ENCODE assay signal across 15 cellular contexts in the genomic region with DNA sequence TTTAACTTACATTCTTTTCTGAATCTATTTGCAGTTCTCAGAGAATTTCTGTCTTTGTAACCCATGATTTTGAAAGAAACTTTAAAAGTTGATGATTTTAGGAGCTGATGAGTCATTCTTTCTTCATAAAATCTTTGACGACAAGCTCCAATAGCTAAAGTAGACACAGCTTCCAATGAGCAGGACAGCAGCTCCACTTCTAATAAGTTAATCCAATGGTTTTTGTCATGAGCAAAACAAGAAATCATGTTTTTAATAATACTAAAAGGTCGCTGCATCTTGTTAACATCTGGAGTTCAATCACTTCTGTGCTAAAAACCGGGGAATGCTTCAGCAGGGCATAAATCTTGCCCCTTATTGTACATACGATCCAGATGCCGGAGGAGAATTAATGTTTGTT.
"Had no signal": no experiment of that assay in that cellular context is flagged by ENCODE, and none has a peak within 500 bp of the region (broad histone marks: within the 10 kb centered on the region; RNA-seq: fewer than 3 reads in every experiment).

No MANE protein-coding gene starts in this region.

- H3K36me3 Mint-ChIP-seq: activated naive CD4-positive, alpha-beta T cell treated with anti-CD3 and anti-CD28 coated beads, Interleukin-2, amount 50 U/mL, for 24 hours; brain had no signal

- H3K27ac ChIP-seq: hepatocyte, ovary had no signal

- H2AFZ ChIP-seq: hepatocyte had no signal

- H3K79me2 ChIP-seq: hepatocyte had no signal

- H3K9me3 Mint-ChIP-seq: activated B cell treated with CpG ODN at 0.5 μM for 24 hours; activated CD4-positive, alpha-beta T cell treated with anti-CD3 and anti-CD28 coated beads, Interleukin-2, amount 10 ng/mL, durations not matched to agents 7 days and 5 days; activated naive CD4-positive, alpha-beta T cell treated with anti-CD3 and anti-CD28 coated beads, Interleukin-2, amount 50 U/mL, for 24 hours; activated T-helper 2 cell treated with anti-CD3 and anti-CD28 coated beads, Interferon-gamma antibody, Interleukin-2, Interleukin-4, amounts not matched to agents 10 μg/mL and 5 μg/mL and 100 μg/mL, durations not matched to agents 14 hours and 24 hours and 36 hours had no signal

- H3K36me3 ChIP-seq: ovary had no signal

- H3K4me2 ChIP-seq: hepatocyte had no signal

- H3K27me3 Mint-ChIP-seq: brain had no signal

- H3K27me3 ChIP-seq: hepatocyte, ovary had no signal

- H3K4me3 Mint-ChIP-seq: activated B cell treated with CpG ODN at 0.5 μM for 24 hours; activated CD4-positive, alpha-beta T cell treated with anti-CD3 and anti-CD28 coated beads, Interleukin-2, amount 10 ng/mL, durations not matched to agents 7 days and 5 days; activated naive CD4-positive, alpha-beta T cell treated with anti-CD3 and anti-CD28 coated beads, Interleukin-2, amount 50 U/mL, for 24 hours; brain; nephron progenitor cell; stimulated activated naive CD8-positive, alpha-beta T cell treated with anti-CD3 and anti-CD28 coated beads, Interleukin-15, Interleukin-2, amounts not matched to agents 100 ng/mL and 50 ng/mL, for 24 hours had no signal

- H3K4me3 ChIP-seq: hepatocyte, ovary had no signal

- DNase-seq: activated B cell treated with CpG ODN at 0.5 μM for 24 hours; activated CD4-positive, alpha-beta T cell treated with anti-CD3 and anti-CD28 coated beads, Interleukin-2, amount 10 ng/mL, durations not matched to agents 7 days and 5 days; activated T-cell treated with anti-CD3 and anti-CD28 coated beads for 4 hours; amniotic stem cell; dermis blood vessel endothelial cell; nephron progenitor cell; ovary; stimulated activated CD4-positive, alpha-beta T cell treated with anti-CD3 and anti-CD28 coated beads, Interleukin-15, amount 100 ng/mL, for 24 hours; stimulated activated CD4-positive, alpha-beta T cell treated with anti-CD3 and anti-CD28 coated beads, Interleukin-4, amount 100 ng/mL, for 24 hours; T-helper 1 cell had no signal

- H3K9me3 ChIP-seq: ovary had no signal

- H3K27ac Mint-ChIP-seq: activated B cell treated with CpG ODN at 0.5 μM for 24 hours; activated CD4-positive, alpha-beta T cell treated with anti-CD3 and anti-CD28 coated beads, Interleukin-2, amount 10 ng/mL, durations not matched to agents 7 days and 5 days; activated naive CD4-positive, alpha-beta T cell treated with anti-CD3 and anti-CD28 coated beads, Interleukin-2, amount 50 U/mL, for 24 hours; activated T-helper 2 cell treated with anti-CD3 and anti-CD28 coated beads, Interferon-gamma antibody, Interleukin-2, Interleukin-4, amounts not matched to agents 10 μg/mL and 5 μg/mL and 100 μg/mL, durations not matched to agents 14 hours and 24 hours and 36 hours; brain; nephron progenitor cell; stimulated activated naive CD8-positive, alpha-beta T cell treated with anti-CD3 and anti-CD28 coated beads, Interleukin-15, Interleukin-2, amounts not matched to agents 100 ng/mL and 50 ng/mL, for 24 hours had no signal

- H3K4me1 Mint-ChIP-seq: activated B cell treated with CpG ODN at 0.5 μM for 24 hours; activated CD4-positive, alpha-beta T cell treated with anti-CD3 and anti-CD28 coated beads, Interleukin-2, amount 10 ng/mL, durations not matched to agents 7 days and 5 days; activated naive CD4-positive, alpha-beta T cell treated with anti-CD3 and anti-CD28 coated beads, Interleukin-2, amount 50 U/mL, for 24 hours; brain had no signal
